ENCODE assay signal across 14 cellular contexts in genomic region chr5:24621809-24622208, GRCh38. TPM values are rescaled to one million over a fixed set of nuclear protein-coding genes. Genes with fewer than 3 reads are reported as not detected.
DNase-seq lines count a peak whose midpoint lies in the region; ATAC-seq and TF ChIP-seq lines count a peak whose summit lies in the region.
"Had no signal": no experiment of that assay in that cellular context is flagged by ENCODE, and none has a peak within 500 bp of the region (broad histone marks: within the 10 kb centered on the region; RNA-seq: fewer than 3 reads in every experiment).

No MANE protein-coding gene starts in this region.

- H3K27ac Mint-ChIP-seq in activated T-helper 17 cell treated with anti-CD3 and anti-CD28 coated beads, Interleukin-2, amount 50 U/mL, for 72 hours, result no peak overlapping the region
- H3K27ac Mint-ChIP-seq: B cell had no signal

- no peaks in the 10 kb centered on the region for H3K27me3 Mint-ChIP-seq in activated T-helper 17 cell treated with anti-CD3 and anti-CD28 coated beads, Interleukin-2, amount 50 U/mL, for 72 hours
- H3K27me3 Mint-ChIP-seq: B cell had no signal

- H3K27ac ChIP-seq in gastrocnemius medialis (no peak overlapping the region), RWPE1 (no peak overlapping the region)
- H3K27ac ChIP-seq: tibial artery, WERI-Rb-1 had no signal

- no peaks in the 10 kb centered on the region for H3K9me3 ChIP-seq in gastrocnemius medialis
- H3K9me3 ChIP-seq: tibial artery had no signal

- no peaks in the 10 kb centered on the region for H3K36me3 Mint-ChIP-seq in activated T-helper 17 cell treated with anti-CD3 and anti-CD28 coated beads, Interleukin-2, amount 50 U/mL, for 72 hours (ENCODE audit: low read depth)

- H3K4me1 Mint-ChIP-seq in activated T-helper 17 cell treated with anti-CD3 and anti-CD28 coated beads, Interleukin-2, amount 50 U/mL, for 72 hours, result no peaks in the 10 kb centered on the region
- H3K4me1 Mint-ChIP-seq: B cell had no signal

- in situ Hi-C loops in gastrocnemius medialis (cut with MboI; ENCODE audit: low sequenced_read_pairs in 4 of 4), result no loop called here

- TF ChIP-seq CTCF in cardiac fibroblast (IDR thresholded peaks at IDR 0.05; ENCODE audit: low read depth, low read length), result no peak
- TF ChIP-seq CTCF in gastrocnemius medialis (IDR thresholded peaks at IDR 0.05 in 4 of 5, conservative IDR thresholded peaks at IDR 0.05 in 1 of 5), result no peak
- no peak for TF ChIP-seq CTCF in RWPE1 (conservative IDR thresholded peaks at IDR 0.05; ENCODE audit: low read depth)

- POLR2A ChIA-PET in RWPE1 (lab: Yijun Ruan, JAX; ENCODE audit: low non-redundant PET), result no interaction called here

- H3K9me3 Mint-ChIP-seq in activated T-helper 17 cell treated with anti-CD3 and anti-CD28 coated beads, Interleukin-2, amount 50 U/mL, for 72 hours, result peaks cover 5% of the 10 kb centered on the region

- H3K4me3 Mint-ChIP-seq in activated T-helper 17 cell treated with anti-CD3 and anti-CD28 coated beads, Interleukin-2, amount 50 U/mL, for 72 hours, result no peak overlapping the region
- H3K4me3 Mint-ChIP-seq: B cell had no signal

- no peaks in the 10 kb centered on the region for H3K4me1 ChIP-seq in gastrocnemius medialis
- H3K4me1 ChIP-seq: tibial artery had no signal

- H3K4me3 ChIP-seq in cardiac fibroblast (replicated peaks in 1 of 2; ENCODE audit: low read depth in 2 of 2, low read length in 2 of 2) (no peak overlapping the region), gastrocnemius medialis (no peak overlapping the region)
- H3K4me3 ChIP-seq: tibial artery had no signal

- ATAC-seq in gastrocnemius medialis, result no peak
- ATAC-seq in activated T-helper 17 cell treated with anti-CD3 and anti-CD28 coated beads, Interleukin-2, amount 50 U/mL, for 72 hours (replicated peaks), result no peak
- ATAC-seq: sciatic nerve had no signal

- H3K36me3 ChIP-seq in gastrocnemius medialis, result no peaks in the 10 kb centered on the region
- H3K36me3 ChIP-seq: tibial artery, WERI-Rb-1 had no signal

- CTCF ChIA-PET in RWPE1 (lab: Yijun Ruan, JAX), result no interaction called here

- intact Hi-C loops in gastrocnemius medialis (cut with DNase I; ENCODE audit: low total_unique reads), result no loop called here

- no peaks in the 10 kb centered on the region for H3K27me3 ChIP-seq in gastrocnemius medialis
- H3K27me3 ChIP-seq: tibial artery had no signal

- no peak for TF ChIP-seq POLR2A in gastrocnemius medialis (IDR thresholded peaks at IDR 0.05)

- DNase-seq in NCI-H82 (lab: John Stamatoyannopoulos, UW) (peak; percentile 65), NCI-H82 treated with DMSO at 0.1 percent for 48 hours (lab: John Stamatoyannopoulos, UW; ENCODE audit: unreplicated experiment) (no peak), NCI-H524 (lab: John Stamatoyannopoulos, UW) (peak; percentile 63 to 78), cardiac fibroblast (ENCODE audit: low read depth in 2 of 2) (peak; percentile 0 to 35), gastrocnemius medialis (peak; percentile 4 to 32), RWPE1 (ENCODE audit: low spot score) (no peak), NCI-H146 treated with DMSO at 0.1 percent for 48 hours (lab: John Stamatoyannopoulos, UW; ENCODE audit: unreplicated experiment) (no peak)
- DNase-seq: activated T-cell treated with anti-CD3 and anti-CD28 coated beads, Interleukin-2, amount 50 U/mL, for 48 hours; NCI-H2171; WERI-Rb-1 had no signal

RNA-seq across cellular contexts. Expression of gene CDH10, which starts 23.0 kb away (rescaled TPM):
- not detected for total RNA-seq in gastrocnemius medialis
- total RNA-seq in activated T-helper 17 cell treated with anti-CD3 and anti-CD28 coated beads, Interleukin-2, amount 50 U/mL, for 72 hours, result not detected
- total RNA-seq: B cell had no signal

Comparison
In these comparisons a context has a peak if more than half of its experiments do, and no peak if none do; other contexts are left out.
1. DNase-seq: peak in NCI-H82 (single experiment), NCI-H524 (2 of 2), cardiac fibroblast (2 of 2) and gastrocnemius medialis (2 of 2); none in NCI-H82 treated with DMSO at 0.1 percent for 48 hours (single experiment), RWPE1 (single experiment) and NCI-H146 treated with DMSO at 0.1 percent for 48 hours (single experiment).